Comparison of ENCODE assay signal across 1 cellular context in genomic region chr16:57846931-57847330, GRCh38. TPM values are rescaled to one million over a fixed set of nuclear protein-coding genes. Genes with fewer than 3 reads are reported as not detected.
"Had no signal": no experiment of that assay in that cellular context is flagged by ENCODE, and none has a peak within 500 bp of the region (broad histone marks: within the 10 kb centered on the region; RNA-seq: fewer than 3 reads in every experiment).

No MANE protein-coding gene starts in this region.

RNA-seq across cellular contexts. Expression of gene KIFC3, which starts 44.6 kb away (rescaled TPM):
- polyA plus RNA-seq: naive thymus-derived CD4-positive, alpha-beta T cell had no signal
